31 cellular contexts compared by ENCODE assay signal in genomic region chr1:58811303-58811702, GRCh38. TPM values are rescaled to one million over a fixed set of nuclear protein-coding genes. Genes with fewer than 3 reads are reported as not detected.
A peak's percentile ranks its signal among the peaks of the same experiment; 100 is the strongest.
DNase-seq lines count a peak whose midpoint lies in the region; ATAC-seq, FAIRE-seq and TF ChIP-seq lines count a peak whose summit lies in the region.
"Had no signal": no experiment of that assay in that cellular context is flagged by ENCODE, and none has a peak within 500 bp of the region (broad histone marks: within the 10 kb centered on the region; RNA-seq: fewer than 3 reads in every experiment).

No MANE protein-coding gene starts in this region.

- no peak overlapping the region for H3K27ac ChIP-seq in HepG2 (ENCODE audit: extremely low read length, insufficient read depth, low read length)
- H3K27ac ChIP-seq in right lobe of liver, result no peak overlapping the region
- H3K27ac ChIP-seq in RWPE2 (ENCODE audit: poor library complexity, severe bottlenecking), result peak overlapping the region; percentile 98
- H3K27ac ChIP-seq in keratinocyte (ENCODE audit: control insufficient read depth, insufficient read depth, low read length), result peak overlapping the region; percentile 19
- no peak overlapping the region for H3K27ac ChIP-seq in brain microvascular endothelial cell
- H3K27ac ChIP-seq: adrenal gland, BLaER1, gastrocnemius medialis, neutrophil, SJSA1 had no signal

- intact Hi-C loops in HepG2 (cut with micrococcal nuclease; ENCODE audit: unreplicated experiment) (no loop called here), right lobe of liver (cut with DNase I) (no loop called here)

- no TSS peak for BruUV-seq in HepG2 (replicated peaks; lab: Mats Ljungman, UMichigan)

- no peak overlapping the region for H2AFZ ChIP-seq in HepG2 (ENCODE audit: low read length)
- H2AFZ ChIP-seq in keratinocyte (ENCODE audit: control insufficient read depth, low read length), result no peak overlapping the region

- H3K4me1 ChIP-seq in HepG2 (ENCODE audit: insufficient read depth, low read length), result peaks cover 89% of the 10 kb centered on the region
- H3K4me1 ChIP-seq in right lobe of liver, result peaks cover 0 to 24% (median 9%) of the 10 kb centered on the region in 4 donors
- H3K4me1 ChIP-seq in RWPE2 (ENCODE audit: insufficient read depth, poor library complexity, severe bottlenecking), result peaks cover 55% of the 10 kb centered on the region
- H3K4me1 ChIP-seq in keratinocyte (ENCODE audit: control insufficient read depth, extremely low read depth, insufficient read depth, low read length), result peaks cover 66% of the 10 kb centered on the region
- H3K4me1 ChIP-seq: gastrocnemius medialis had no signal

- TF ChIP-seq EP300 in HepG2 (IDR thresholded peaks at IDR 0.05; ENCODE audit: low read depth in 2 of 2, low read length in 2 of 2), result no peak
- no peak for TF ChIP-seq EP300 in HepG2 (CRISPR knock-in tag; IDR thresholded peaks at IDR 0.05; ENCODE audit: borderline replicate concordance)

- POLR2A ChIA-PET in HepG2 (lab: Yijun Ruan, JAX), result interaction anchor here (1.5 kb wide), 1 partner anchor 27 kb away, joined by 3 read pairs; the partner anchor contains the start of gene JUN

- H3K9me3 ChIP-seq in HepG2 (ENCODE audit: low read length), result no peaks in the 10 kb centered on the region
- H3K9me3 ChIP-seq in right lobe of liver, result no peaks in the 10 kb centered on the region
- no peaks in the 10 kb centered on the region for H3K9me3 ChIP-seq in RWPE2 (ENCODE audit: severe bottlenecking)
- H3K9me3 ChIP-seq in keratinocyte (ENCODE audit: control insufficient read depth, low read depth, low read length), result peaks cover 2% of the 10 kb centered on the region
- H3K9me3 ChIP-seq: adrenal gland, BLaER1, esophagus squamous epithelium, gastrocnemius medialis, neutrophil, SJSA1 had no signal

- no peaks in the 10 kb centered on the region for H3K79me2 ChIP-seq in HepG2 (ENCODE audit: insufficient read depth, low read length)
- H3K79me2 ChIP-seq in keratinocyte (ENCODE audit: control insufficient read depth, insufficient read depth, low read length), result no peaks in the 10 kb centered on the region

- in situ Hi-C loops in HepG2 (cut with HindIII; ENCODE audit: extremely low pct_ligation_motif_present, low pct_unique_long_range_greater_than_20kb), result no loop called here
- in situ Hi-C loops in brain microvascular endothelial cell (cut with HindIII; ENCODE audit: low pct_ligation_motif_present, low sequenced_read_pairs), result no loop called here

- dilution Hi-C loops in keratinocyte (cut with MboI; ENCODE audit: extremely low pct_ligation_motif_present, low sequenced_read_pairs), result no loop called here

- CTCF ChIA-PET in HepG2 (lab: Yijun Ruan, JAX; ENCODE audit: low intra/inter-chr PET ratio, low total read pairs), result no interaction called here

- no peak for DNase-seq in HepG2 (ENCODE audit: low spot score)
- no peak for DNase-seq in right lobe of liver
- no peak for DNase-seq in RWPE2 (ENCODE audit: low spot score)
- DNase-seq in keratinocyte (ENCODE audit: low read depth, low spot score), result peak; percentile 68
- DNase-seq in brain microvascular endothelial cell, result no peak
- DNase-seq in NOMO-1 treated with dmso at 0.1 percent for 144 hours (lab: John Stamatoyannopoulos, UW; ENCODE audit: unreplicated experiment), result no peak
- DNase-seq in NCI-H226, result no peak
- no peak for DNase-seq in globus pallidus (ENCODE audit: low spot score)
- DNase-seq: activated CD4-positive, alpha-beta T cell treated with anti-CD3 and anti-CD28 coated beads for 1 hour; activated CD8-positive, alpha-beta memory T cell treated with anti-CD3 and anti-CD28 coated beads for 24 hours; activated T-cell treated with anti-CD3 and anti-CD28 coated beads, Interleukin-2, amount 50 U/mL, for 24 hours; adrenal gland; effector memory CD4-positive, alpha-beta T cell; EL; esophagus squamous epithelium; gastrocnemius medialis; hippocampal formation; NCI-H1930; NCI-H446; stimulated activated CD4-positive, alpha-beta T cell treated with anti-CD3 and anti-CD28 coated beads, Interleukin-1b, Interleukin-23, amount 100 ng/mL, for 48 hours; substantia nigra; T-helper 1 cell had no signal

- TF ChIP-seq RAD21 in HepG2 (CRISPR knock-in tag; IDR thresholded peaks at IDR 0.05), result no peak

- FAIRE-seq in HepG2 (lab: Jason Lieb, UNC), result no peak
- peak; percentile 62 for FAIRE-seq in keratinocyte (lab: Jason Lieb, UNC)
- FAIRE-seq: colon, GM12892, H1, RCC 7860, TTC549 had no signal

- no peak for TF ChIP-seq CTCF in HepG2 (CRISPR knock-in tag; IDR thresholded peaks at IDR 0.05)
- TF ChIP-seq CTCF in right lobe of liver (IDR thresholded peaks at IDR 0.05), result no peak
- no peak for TF ChIP-seq CTCF in RWPE2 (IDR thresholded peaks at IDR 0.05; ENCODE audit: poor library complexity, severe bottlenecking)
- TF ChIP-seq CTCF in keratinocyte (optimal IDR thresholded peaks at IDR 0.05 in 1 of 3, IDR thresholded peaks at IDR 0.05 in 1 of 3, conservative IDR thresholded peaks at IDR 0.05 in 1 of 3; ENCODE audit: extremely low read depth in 1 of 3, insufficient read depth in 2 of 3, low read length in 3 of 3), result no peak
- no peak for TF ChIP-seq CTCF in brain microvascular endothelial cell (IDR thresholded peaks at IDR 0.05; ENCODE audit: low read depth, low read length, missing control alignments)

- 0% methylated on average over 2 of the region's 2 CpGs for WGBS in HepG2 (ENCODE audit: low lambda C conversion rate)
- WGBS in right lobe of liver (ENCODE audit: insufficient coverage, low coverage, low lambda C conversion rate, missing lambda C conversion rate), result 42% methylated on average over 2 of the region's 2 CpGs

- TF ChIP-seq POLR2A in HepG2 (IDR thresholded peaks at IDR 0.05; ENCODE audit: insufficient read depth in 1 of 2, low read depth in 2 of 2, low read length in 2 of 2), result no peak
- no peak for TF ChIP-seq POLR2A in right lobe of liver (IDR thresholded peaks at IDR 0.05)

- no peak overlapping the region for H3K9ac ChIP-seq in HepG2 (ENCODE audit: insufficient read depth, low read depth, low read length)
- H3K9ac ChIP-seq in keratinocyte (ENCODE audit: control insufficient read depth, extremely low read depth, insufficient read depth, low read length), result no peak overlapping the region
- H3K9ac ChIP-seq: BLaER1 had no signal

- no peaks in the 10 kb centered on the region for H4K20me1 ChIP-seq in HepG2 (ENCODE audit: insufficient read depth, low read length)
- H4K20me1 ChIP-seq in keratinocyte (ENCODE audit: control insufficient read depth, extremely low read depth, insufficient read depth, low read length), result no peaks in the 10 kb centered on the region
- H4K20me1 ChIP-seq: BLaER1 had no signal

- no peaks in the 10 kb centered on the region for H3K9me1 ChIP-seq in keratinocyte (ENCODE audit: control insufficient read depth, extremely low read depth, insufficient read depth, low read length)

- ATAC-seq in HepG2, result no peak
- ATAC-seq in right lobe of liver, result no peak
- ATAC-seq in RWPE2 (ENCODE audit: low read depth), result no peak
- ATAC-seq: gastrocnemius medialis had no signal

- H3K27me3 ChIP-seq in HepG2 (ENCODE audit: control insufficient read depth in 1 of 2, insufficient read depth in 2 of 2, low read length in 2 of 2) (no peaks in the 10 kb centered on the region), right lobe of liver (no peaks in the 10 kb centered on the region), RWPE2 (ENCODE audit: insufficient read depth, poor library complexity, severe bottlenecking) (no peaks in the 10 kb centered on the region), keratinocyte (ENCODE audit: control insufficient read depth, extremely low read depth, insufficient read depth, low read length) (no peaks in the 10 kb centered on the region), brain microvascular endothelial cell (replicated peaks) (no peaks in the 10 kb centered on the region)
- H3K27me3 ChIP-seq: adrenal gland, BLaER1, esophagus squamous epithelium, gastrocnemius medialis, neutrophil, SJSA1 had no signal

- H3K4me2 ChIP-seq in HepG2 (ENCODE audit: low read depth, low read length), result no peak overlapping the region
- peak overlapping the region; percentile 12 for H3K4me2 ChIP-seq in keratinocyte (ENCODE audit: control insufficient read depth, extremely low read depth, insufficient read depth, low read depth, low read length)
- H3K4me2 ChIP-seq: BLaER1 had no signal

- H3K36me3 ChIP-seq in HepG2 (replicated peaks in 1 of 2; ENCODE audit: control insufficient read depth in 1 of 2, insufficient read depth in 2 of 2, low read length in 2 of 2), result no peaks in the 10 kb centered on the region
- H3K36me3 ChIP-seq in right lobe of liver, result no peaks in the 10 kb centered on the region
- H3K36me3 ChIP-seq in RWPE2 (ENCODE audit: low read depth), result no peaks in the 10 kb centered on the region
- no peaks in the 10 kb centered on the region for H3K36me3 ChIP-seq in keratinocyte (ENCODE audit: control insufficient read depth in 2 of 2, extremely low read depth in 1 of 2, insufficient read depth in 2 of 2, low read length in 2 of 2)
- no peaks in the 10 kb centered on the region for H3K36me3 ChIP-seq in brain microvascular endothelial cell (replicated peaks)
- H3K36me3 ChIP-seq: adrenal gland, BLaER1, esophagus squamous epithelium, gastrocnemius medialis, neutrophil, SJSA1 had no signal

- H3K4me3 ChIP-seq in HepG2 (replicated peaks in 1 of 3; ENCODE audit: insufficient read depth in 1 of 3, low read depth in 2 of 3, low read length in 3 of 3) (no peak overlapping the region), right lobe of liver (no peak overlapping the region), RWPE2 (ENCODE audit: severe bottlenecking) (no peak overlapping the region), keratinocyte (ENCODE audit: control insufficient read depth in 2 of 3, extremely low read depth in 1 of 3, insufficient read depth in 2 of 3, low read depth in 1 of 3, low read length in 3 of 3) (no peak overlapping the region), brain microvascular endothelial cell (ENCODE audit: low read depth, low read length) (no peak overlapping the region)
- H3K4me3 ChIP-seq: adrenal gland, BLaER1, esophagus squamous epithelium, gastrocnemius medialis, SJSA1, skin epidermis had no signal

RNA-seq across cellular contexts. Expression of gene JUN, which starts 27.5 kb away (rescaled TPM):
- total RNA-seq in HepG2 (2016; rRNA removed; fragmentation: Illumina TruSeq; extraction: Trizol) (13.3 and 22.3 TPM in 2 replicates), right lobe of liver (100 to 1,000 TPM in 3 of 6 experiments, 10 to 100 TPM in 2, 1 to 10 TPM in 1; 9.3 to 116 (median 88.1) TPM)
- 2.7 and 3.4 TPM in 2 replicates for total RNA-seq in HepG2 (2016; cell fraction: cytosol; rRNA removed; fragmentation: Illumina TruSeq; extraction: Trizol; ENCODE audit: low read depth)
- total RNA-seq in HepG2 (2016; cell fraction: insoluble cytoplasmic fraction; rRNA removed; fragmentation: Illumina TruSeq; extraction: Trizol), result 10.4 and 25.4 TPM in 2 replicates
- 7.5 and 8.4 TPM in 2 replicates for total RNA-seq in HepG2 (2016; cell fraction: membrane; rRNA removed; fragmentation: Illumina TruSeq; extraction: Trizol)
- 37.1 and 40.6 TPM in 2 replicates for total RNA-seq in HepG2 (2016; cell fraction: nucleus; rRNA removed; fragmentation: Illumina TruSeq; extraction: Trizol)
- polyA plus RNA-seq in HepG2 (2011; rRNA removed) (18.2 and 28.1 TPM in 2 replicates), keratinocyte (31.2 to 83.1 TPM (median 70.1 TPM) in 3 replicates)
- 17.8 and 19.2 TPM in 2 replicates for polyA plus RNA-seq in HepG2 (2011; cell fraction: cytosol; rRNA removed)
- polyA plus RNA-seq in HepG2 (2011; cell fraction: nucleus; rRNA removed), result 39.8 and 53.6 TPM in 2 replicates
- polyA plus RNA-seq in HepG2 (2012), result 16.3 and 31.3 TPM in 2 replicates
- polyA plus RNA-seq in HepG2 (2016; cell fraction: cytosol; fragmentation: Illumina TruSeq; extraction: Trizol; ENCODE audit: low read depth), result 2.5 and 2.8 TPM in 2 replicates
- 14.8 and 19.3 TPM in 2 replicates for polyA plus RNA-seq in HepG2 (2016; cell fraction: insoluble cytoplasmic fraction; fragmentation: Illumina TruSeq; extraction: Trizol; ENCODE audit: low read depth)
- 6.0 and 6.6 TPM in 2 replicates for polyA plus RNA-seq in HepG2 (2016; cell fraction: membrane; fragmentation: Illumina TruSeq; extraction: Trizol; ENCODE audit: low read depth)
- polyA plus RNA-seq in HepG2 (2016; cell fraction: nucleus; fragmentation: Illumina TruSeq; extraction: Trizol; ENCODE audit: insufficient read depth, low read depth), result 56.1 and 62.3 TPM in 2 replicates
- polyA minus RNA-seq in HepG2 (2011; rRNA and poly(A)+ RNA removed; ENCODE audit: low replicate concordance), result 7.3 and 24.3 TPM in 2 replicates
- polyA minus RNA-seq in HepG2 (2011; cell fraction: cytosol; rRNA and poly(A)+ RNA removed), result 19.3 and 24.3 TPM in 2 replicates
- 34.6 and 67.8 TPM in 2 replicates for polyA minus RNA-seq in HepG2 (2011; cell fraction: nucleus; rRNA and poly(A)+ RNA removed)
- 322 TPM for polyA plus RNA-seq in keratinocyte (2011; ENCODE audit: low read depth)
- 20.0 and 37.1 TPM in 2 replicates for polyA plus RNA-seq in keratinocyte (2011; cell fraction: cytosol; rRNA removed)
- 170 and 226 TPM in 2 replicates for polyA plus RNA-seq in keratinocyte (2011; cell fraction: nucleus; rRNA removed)
- 43.2 and 179 TPM in 2 replicates for polyA plus RNA-seq in keratinocyte (2012; ENCODE audit: low replicate concordance)
- 28.4 to 46.4 TPM (median 36.4 TPM) in 3 replicates for polyA minus RNA-seq in keratinocyte
- 76.4 TPM for polyA minus RNA-seq in keratinocyte (2011; cell fraction: cytosol; rRNA and poly(A)+ RNA removed)
- polyA minus RNA-seq in keratinocyte (2011; cell fraction: nucleus; rRNA and poly(A)+ RNA removed), result 198 and 206 TPM in 2 replicates

Comparison
In these comparisons a context has a peak if more than half of its experiments do, and no peak if none do; other contexts are left out.
1. H3K27ac ChIP-seq: peak in RWPE2 (single experiment) and keratinocyte (single experiment); none in HepG2 (single experiment), right lobe of liver (0 of 3) and brain microvascular endothelial cell (single experiment).